ENCODE assay signal across 8 cellular contexts in genomic region chr17:29590261-29590978, GRCh38. TPM values are rescaled to one million over a fixed set of nuclear protein-coding genes. Genes with fewer than 3 reads are reported as not detected.
DNase-seq lines count a peak whose midpoint lies in the region; ATAC-seq and TF ChIP-seq lines count a peak whose summit lies in the region.

No MANE protein-coding gene starts in this region.

- no peak for TF ChIP-seq POLR2A in gastrocnemius medialis (IDR thresholded peaks at IDR 0.05)

- WGBS in heart right ventricle, 2 donors: 37 to 41% methylated on average over 28 of the region's 28 CpGs

- peak overlapping the region; percentile 87 to 94 (median 89) for H3K4me3 Mint-ChIP-seq in CD8-positive, alpha-beta memory T cell
- H3K4me3 Mint-ChIP-seq in activated T-cell treated with anti-CD3 and anti-CD28 coated beads, Interleukin-2, amount 50 U/mL, for 72 hours: peak overlapping the region; percentile 89 to 95

- peaks cover 69% of the 10 kb centered on the region for H3K4me1 ChIP-seq in CD8-positive, alpha-beta memory T cell (ENCODE audit: insufficient read depth, low read length)
- peaks cover 22 to 85% (median 71%) of the 10 kb centered on the region in 9 donors for H3K4me1 ChIP-seq in heart right ventricle
- peaks cover 63 to 66% of the 10 kb centered on the region in 2 donors for H3K4me1 ChIP-seq in gastrocnemius medialis

- no peaks in the 10 kb centered on the region for H3K36me3 ChIP-seq in CD8-positive, alpha-beta memory T cell (ENCODE audit: insufficient read depth, low read length)
- H3K36me3 ChIP-seq in KOPT-K1 (ENCODE audit: insufficient read depth, low read length) (no peaks in the 10 kb centered on the region), heart right ventricle (no peaks in the 10 kb centered on the region), gastrocnemius medialis (no peaks in the 10 kb centered on the region)

- no peak overlapping the region for H3K27ac ChIP-seq in CD8-positive, alpha-beta memory T cell (ENCODE audit: low read depth, low read length)
- H3K27ac ChIP-seq in KOPT-K1 (ENCODE audit: low read depth, low read length, poor library complexity, severe bottlenecking) (peak overlapping the region; percentile 93), heart right ventricle (peak overlapping the region; percentile 78 to 95 (median 88)), gastrocnemius medialis (peak overlapping the region; percentile 85 to 98 (median 93))

- peak overlapping the region in 6 of 8 donors; percentile 63 to 93 (median 87) for H3K27ac Mint-ChIP-seq in CD8-positive, alpha-beta memory T cell
- H3K27ac Mint-ChIP-seq in activated T-cell treated with anti-CD3 and anti-CD28 coated beads, Interleukin-2, amount 50 U/mL, for 72 hours: peak overlapping the region; percentile 83

- intact Hi-C loops in heart right ventricle (cut with DNase I): no loop called here
- intact Hi-C loops in gastrocnemius medialis (cut with DNase I; ENCODE audit: low total_unique reads): loop anchor here (2.0 kb wide), 1 partner anchor 22 kb away; no protein-coding TSS in a partner anchor

- H3K27me3 Mint-ChIP-seq in CD8-positive, alpha-beta memory T cell: no peaks in the 10 kb centered on the region
- H3K27me3 Mint-ChIP-seq in activated T-cell treated with anti-CD3 and anti-CD28 coated beads, Interleukin-2, amount 50 U/mL, for 72 hours (ENCODE audit: low read depth): no peaks in the 10 kb centered on the region

- H3K9me3 Mint-ChIP-seq in CD8-positive, alpha-beta memory T cell: no peaks in the 10 kb centered on the region
- H3K9me3 Mint-ChIP-seq in activated T-cell treated with anti-CD3 and anti-CD28 coated beads, Interleukin-2, amount 50 U/mL, for 72 hours: no peaks in the 10 kb centered on the region

- DNase-seq in CD8-positive, alpha-beta memory T cell: peak in 1 of 5 donors; percentile 40
- DNase-seq in activated T-cell treated with anti-CD3 and anti-CD28 coated beads, Interleukin-2, amount 50 U/mL, for 72 hours: no peak
- DNase-seq in heart right ventricle (peak; percentile 15 to 24), gastrocnemius medialis (no peak), AG20443 (ENCODE audit: low spot score) (no peak), GM20000 (ENCODE audit: low spot score) (no peak), HuH-7.5 (ENCODE audit: low spot score) (no peak)

- POLR2A ChIA-PET in CD8-positive, alpha-beta memory T cell (lab: Charles Lee): interaction anchor here (0.6 to 1.8 kb wide), 5 partner anchors 9 to 245 kb away, joined by 3 to 11 read pairs (median 4); no protein-coding TSS in a partner anchor

- in situ Hi-C loops in gastrocnemius medialis (cut with MboI; ENCODE audit: low sequenced_read_pairs in 4 of 4): loop anchor here in 1 of 4 donors (25.0 kb wide), 1 partner anchor 347 kb away; the partner anchor contains the start of genes EFCAB5 and SSH2

- no peak for ATAC-seq in activated T-cell treated with anti-CD3 and anti-CD28 coated beads, Interleukin-2, amount 50 U/mL, for 72 hours (replicated peaks in 1 of 2)
- no peak for ATAC-seq in heart right ventricle
- peak; percentile 6 to 13 for ATAC-seq in gastrocnemius medialis

- peaks cover 0 to 4% (median 1%) of the 10 kb centered on the region in 3 donors for H3K36me3 Mint-ChIP-seq in CD8-positive, alpha-beta memory T cell
- H3K36me3 Mint-ChIP-seq in activated T-cell treated with anti-CD3 and anti-CD28 coated beads, Interleukin-2, amount 50 U/mL, for 72 hours (ENCODE audit: insufficient read depth in 2 of 2): no peaks in the 10 kb centered on the region

- CTCF ChIA-PET in CD8-positive, alpha-beta memory T cell (lab: Charles Lee): interaction anchor here (1.0 to 6.2 kb wide), 8 partner anchors 10 to 221 kb away, joined by 3 to 113 read pairs (median 16); partner anchors contain the start of genes ABHD15 and TP53I13

- TF ChIP-seq CTCF in heart right ventricle (IDR thresholded peaks at IDR 0.05): no peak
- TF ChIP-seq CTCF in gastrocnemius medialis (IDR thresholded peaks at IDR 0.05 in 4 of 5, conservative IDR thresholded peaks at IDR 0.05 in 1 of 5): no peak
- no peak for TF ChIP-seq CTCF in GM20000 (IDR thresholded peaks at IDR 0.05; ENCODE audit: extremely low read depth, missing control alignments)

- H3K9me3 ChIP-seq in CD8-positive, alpha-beta memory T cell (ENCODE audit: low read length): no peaks in the 10 kb centered on the region
- no peaks in the 10 kb centered on the region for H3K9me3 ChIP-seq in KOPT-K1 (ENCODE audit: insufficient read depth, low read length, poor library complexity, severe bottlenecking)
- no peaks in the 10 kb centered on the region for H3K9me3 ChIP-seq in heart right ventricle
- H3K9me3 ChIP-seq in gastrocnemius medialis: no peaks in the 10 kb centered on the region

- peaks cover 52 to 71% (median 62%) of the 10 kb centered on the region in 3 donors for H3K4me1 Mint-ChIP-seq in CD8-positive, alpha-beta memory T cell
- peaks cover 74% of the 10 kb centered on the region for H3K4me1 Mint-ChIP-seq in activated T-cell treated with anti-CD3 and anti-CD28 coated beads, Interleukin-2, amount 50 U/mL, for 72 hours (ENCODE audit: low read depth)

- no peaks in the 10 kb centered on the region for H3K27me3 ChIP-seq in CD8-positive, alpha-beta memory T cell (ENCODE audit: insufficient read depth, low read length, poor library complexity, severe bottlenecking)
- H3K27me3 ChIP-seq in heart right ventricle (peaks cover 0 to 15% (median 0%) of the 10 kb centered on the region in 7 donors), gastrocnemius medialis (no peaks in the 10 kb centered on the region)

- peak overlapping the region; percentile 88 for H3K4me3 ChIP-seq in CD8-positive, alpha-beta memory T cell (ENCODE audit: low read length)
- H3K4me3 ChIP-seq in heart right ventricle (peak overlapping the region in 9 of 10 donors; percentile 55 to 82 (median 65)), gastrocnemius medialis (peak overlapping the region; percentile 58 to 89 (median 66))

RNA-seq across cellular contexts. Expression of gene GIT1, which starts 1.0 kb away (rescaled TPM):
- 10 to 100 TPM; 69.7 to 69.8 TPM for total RNA-seq in CD8-positive, alpha-beta memory T cell
- 25.7 TPM for polyA plus RNA-seq in CD8-positive, alpha-beta memory T cell
- total RNA-seq in activated T-cell treated with anti-CD3 and anti-CD28 coated beads, Interleukin-2, amount 50 U/mL, for 72 hours: 10 to 100 TPM; 45.0 to 47.4 TPM
- total RNA-seq in heart right ventricle (10 to 100 TPM; 20.6 to 34.7 (median 28.1) TPM), gastrocnemius medialis (10 to 100 TPM; 30.2 to 62.2 (median 41.1) TPM)
- 10 to 100 TPM; 31.6 to 35.4 TPM for polyA plus RNA-seq in heart right ventricle

RNA-seq across cellular contexts. Expression of gene ANKRD13B, which starts 2.5 kb away (rescaled TPM):
- total RNA-seq in CD8-positive, alpha-beta memory T cell: 10 to 100 TPM; 20.8 to 21.8 TPM
- polyA plus RNA-seq in CD8-positive, alpha-beta memory T cell: 0.35 TPM
- total RNA-seq in activated T-cell treated with anti-CD3 and anti-CD28 coated beads, Interleukin-2, amount 50 U/mL, for 72 hours: 10 to 100 TPM in 1 of 2 donors, 1 to 10 TPM in 1; 7.9 to 13.5 TPM
- total RNA-seq in heart right ventricle (1 to 10 TPM; 2.5 to 9.1 (median 5.5) TPM), gastrocnemius medialis (10 to 100 TPM in 1 of 4 donors, 1 to 10 TPM in 3; 8.2 to 11.5 (median 9.2) TPM)
- polyA plus RNA-seq in heart right ventricle: 1 to 10 TPM; 6.2 to 9.7 TPM

RNA-seq across cellular contexts. Expression of gene TP53I13, which starts 21.9 kb away (rescaled TPM):
- 10 to 100 TPM; 71.3 to 75.5 TPM for total RNA-seq in CD8-positive, alpha-beta memory T cell
- polyA plus RNA-seq in CD8-positive, alpha-beta memory T cell: 33.1 TPM
- total RNA-seq in activated T-cell treated with anti-CD3 and anti-CD28 coated beads, Interleukin-2, amount 50 U/mL, for 72 hours: 100 to 1,000 TPM in 1 of 2 donors, 10 to 100 TPM in 1; 77.4 to 103 TPM
- total RNA-seq in heart right ventricle: 10 to 100 TPM; 24.0 to 41.6 (median 30.2) TPM
- polyA plus RNA-seq in heart right ventricle: 100 to 1,000 TPM in 1 of 2 donors, 10 to 100 TPM in 1; 92.8 to 106 TPM
- 10 to 100 TPM; 31.0 to 50.2 (median 32.1) TPM for total RNA-seq in gastrocnemius medialis

RNA-seq across cellular contexts. Expression of gene ABHD15, which starts 23.6 kb away (rescaled TPM):
- 10 to 100 TPM; 18.3 to 19.3 TPM for total RNA-seq in CD8-positive, alpha-beta memory T cell
- 22.6 TPM for polyA plus RNA-seq in CD8-positive, alpha-beta memory T cell
- total RNA-seq in activated T-cell treated with anti-CD3 and anti-CD28 coated beads, Interleukin-2, amount 50 U/mL, for 72 hours: 1 to 10 TPM; 7.4 to 7.7 TPM
- total RNA-seq in heart right ventricle (1 to 10 TPM; 4.4 to 9.0 (median 5.6) TPM), gastrocnemius medialis (1 to 10 TPM; 2.6 to 5.7 (median 5.0) TPM)
- polyA plus RNA-seq in heart right ventricle: 1 to 10 TPM; 3.5 to 5.7 TPM

RNA-seq across cellular contexts. Expression of gene CORO6, which starts 32.3 kb away (rescaled TPM):
- 1 to 10 TPM; 2.5 to 2.9 TPM for total RNA-seq in CD8-positive, alpha-beta memory T cell
- 0.17 TPM for polyA plus RNA-seq in CD8-positive, alpha-beta memory T cell
- 10 to 100 TPM; 10.4 to 13.9 TPM for total RNA-seq in activated T-cell treated with anti-CD3 and anti-CD28 coated beads, Interleukin-2, amount 50 U/mL, for 72 hours
- total RNA-seq in heart right ventricle (100 to 1,000 TPM in 4 of 10 donors, 10 to 100 TPM in 6; 72.0 to 110 (median 90.9) TPM), gastrocnemius medialis (100 to 1,000 TPM; 409 to 694 (median 563) TPM)
- polyA plus RNA-seq in heart right ventricle: 100 to 1,000 TPM in 1 of 2 donors, 10 to 100 TPM in 1; 53.2 to 262 TPM

Comparison
In these comparisons a context has a peak if more than half of its experiments do, and no peak if none do; other contexts are left out.
1. DNase-seq: peak in heart right ventricle (2 of 2); none in activated T-cell treated with anti-CD3 and anti-CD28 coated beads, Interleukin-2, amount 50 U/mL, for 72 hours (0 of 2), gastrocnemius medialis (0 of 2), AG20443 (single experiment), GM20000 (single experiment) and HuH-7.5 (single experiment).
2. ATAC-seq: peak in gastrocnemius medialis (2 of 2); none in activated T-cell treated with anti-CD3 and anti-CD28 coated beads, Interleukin-2, amount 50 U/mL, for 72 hours (0 of 2) and heart right ventricle (0 of 8).
3. Peak in every context shown above with its lines, with median percentiles within 50 percentile points of each other: H3K4me3 ChIP-seq.